9 cellular contexts compared by ENCODE assay signal in genomic region chr15:70584838-70585706, GRCh38.
DNase-seq lines count a peak whose midpoint lies in the region; ATAC-seq and TF ChIP-seq lines count a peak whose summit lies in the region.
"Had no signal": no experiment of that assay in that cellular context is flagged by ENCODE, and none has a peak within 500 bp of the region (broad histone marks: within the 10 kb centered on the region; RNA-seq: fewer than 3 reads in every experiment).

No MANE protein-coding gene starts in this region.

- no peak overlapping the region for H3K27ac Mint-ChIP-seq in chondrocyte (ENCODE audit: unreplicated experiment)
- H3K27ac Mint-ChIP-seq in naive B cell = no peak overlapping the region
- no peak overlapping the region for H3K27ac Mint-ChIP-seq in activated T-helper 2 cell treated with anti-CD3 and anti-CD28 coated beads, Interferon-gamma antibody, Interleukin-2, Interleukin-4, amounts not matched to agents 10 μg/mL and 5 μg/mL and 100 μg/mL, durations not matched to agents 14 hours and 24 hours and 36 hours
- H3K27ac Mint-ChIP-seq: memory B cell had no signal

- H3K4me3 Mint-ChIP-seq in chondrocyte (ENCODE audit: unreplicated experiment) (peak overlapping the region; percentile 42), naive B cell (peak overlapping the region in 1 of 8 donors; percentile 12)
- H3K4me3 Mint-ChIP-seq in activated T-helper 2 cell treated with anti-CD3 and anti-CD28 coated beads, Interferon-gamma antibody, Interleukin-2, Interleukin-4, amounts not matched to agents 10 μg/mL and 5 μg/mL and 100 μg/mL, durations not matched to agents 14 hours and 24 hours and 36 hours (ENCODE audit: low read depth) = no peak overlapping the region

- no peaks in the 10 kb centered on the region for H3K36me3 Mint-ChIP-seq in chondrocyte (ENCODE audit: low read depth)
- no peaks in the 10 kb centered on the region for H3K36me3 Mint-ChIP-seq in naive B cell
- no peaks in the 10 kb centered on the region for H3K36me3 Mint-ChIP-seq in activated T-helper 2 cell treated with anti-CD3 and anti-CD28 coated beads, Interferon-gamma antibody, Interleukin-2, Interleukin-4, amounts not matched to agents 10 μg/mL and 5 μg/mL and 100 μg/mL, durations not matched to agents 14 hours and 24 hours and 36 hours (ENCODE audit: low read depth)

- no peak for ATAC-seq in naive B cell (ENCODE audit: low read depth in 2 of 2)
- ATAC-seq in HG03108 (IDR thresholded peaks at IDR 0.05; ENCODE audit: unreplicated experiment) = no peak

- intact Hi-C loops in activated T-helper 2 cell treated with anti-CD3 and anti-CD28 coated beads, Interferon-gamma antibody, Interleukin-2, Interleukin-4, amounts not matched to agents 10 μg/mL and 5 μg/mL and 100 μg/mL, durations not matched to agents 14 hours and 24 hours and 36 hours (cut with micrococcal nuclease) = no loop called here

- H3K27me3 ChIP-seq in tibial nerve = peaks cover 0 to 23% of the 10 kb centered on the region in 2 donors

- peak; percentile 25 for DNase-seq in T follicular helper cell (ENCODE audit: low read depth)
- no peak for DNase-seq in chondrocyte (ENCODE audit: low spot score)
- peak; percentile 9 for DNase-seq in naive B cell
- no peak for DNase-seq in tibial nerve (ENCODE audit: low spot score in 2 of 2)
- DNase-seq in activated T-helper 2 cell treated with anti-CD3 and anti-CD28 coated beads, Interferon-gamma antibody, Interleukin-2, Interleukin-4, amounts not matched to agents 10 μg/mL and 5 μg/mL and 100 μg/mL, durations not matched to agents 14 hours and 24 hours and 36 hours (ENCODE audit: low spot score) = no peak
- no peak for DNase-seq in RPMI8226

- no peak for TF ChIP-seq POLR2A in tibial nerve (IDR thresholded peaks at IDR 0.05)

- no peaks in the 10 kb centered on the region for H3K36me3 ChIP-seq in tibial nerve

- H3K9me3 ChIP-seq in tibial nerve = no peaks in the 10 kb centered on the region

- H3K4me1 Mint-ChIP-seq in chondrocyte (ENCODE audit: low read depth) (peaks cover 17% of the 10 kb centered on the region), naive B cell (peaks cover 6 to 10% (median 9%) of the 10 kb centered on the region in 3 donors)
- peaks cover 16% of the 10 kb centered on the region for H3K4me1 Mint-ChIP-seq in activated T-helper 2 cell treated with anti-CD3 and anti-CD28 coated beads, Interferon-gamma antibody, Interleukin-2, Interleukin-4, amounts not matched to agents 10 μg/mL and 5 μg/mL and 100 μg/mL, durations not matched to agents 14 hours and 24 hours and 36 hours (ENCODE audit: low read depth)

- peaks cover 0 to 10% (median 2%) of the 10 kb centered on the region in 4 donors for H3K4me1 ChIP-seq in tibial nerve

- WGBS in tibial nerve, 2 donors = 15 to 33% methylated on average over 25 to 60 of the region's 64 CpGs

- H3K9me3 Mint-ChIP-seq in chondrocyte (ENCODE audit: low read depth) = no peaks in the 10 kb centered on the region
- peaks cover 0 to 7% (median 0%) of the 10 kb centered on the region in 7 donors for H3K9me3 Mint-ChIP-seq in naive B cell
- no peaks in the 10 kb centered on the region for H3K9me3 Mint-ChIP-seq in activated T-helper 2 cell treated with anti-CD3 and anti-CD28 coated beads, Interferon-gamma antibody, Interleukin-2, Interleukin-4, amounts not matched to agents 10 μg/mL and 5 μg/mL and 100 μg/mL, durations not matched to agents 14 hours and 24 hours and 36 hours
- H3K9me3 Mint-ChIP-seq: memory B cell had no signal

- peak overlapping the region in 1 of 4 donors; percentile 10 for H3K27ac ChIP-seq in tibial nerve

- no peak overlapping the region for H3K4me3 ChIP-seq in GM12875 (ENCODE audit: low read depth, low read length)
- H3K4me3 ChIP-seq in tibial nerve = peak overlapping the region in 2 of 4 donors; percentile 23 to 30

- TF ChIP-seq CTCF in GM12875 (IDR thresholded peaks at IDR 0.05; ENCODE audit: borderline replicate concordance, insufficient read depth, low read depth, low read length) (0 out of 2 replicates have a peak, but pooled peaks have one; percentile 20), chondrocyte (IDR thresholded peaks at IDR 0.05) (peak; percentile 81), tibial nerve (IDR thresholded peaks at IDR 0.05) (peak; percentile 18 to 64 (median 38))

- no peak for TF ChIP-seq EP300 in tibial nerve (IDR thresholded peaks at IDR 0.05)

- H3K27me3 Mint-ChIP-seq in chondrocyte (ENCODE audit: low read depth) = peaks cover 13% of the 10 kb centered on the region
- peaks cover 38 to 51% (median 41%) of the 10 kb centered on the region in 3 donors for H3K27me3 Mint-ChIP-seq in naive B cell
- H3K27me3 Mint-ChIP-seq in activated T-helper 2 cell treated with anti-CD3 and anti-CD28 coated beads, Interferon-gamma antibody, Interleukin-2, Interleukin-4, amounts not matched to agents 10 μg/mL and 5 μg/mL and 100 μg/mL, durations not matched to agents 14 hours and 24 hours and 36 hours (ENCODE audit: low read depth) = peaks cover 21% of the 10 kb centered on the region

Comparison
In these comparisons a context has a peak if more than half of its experiments do, and no peak if none do; other contexts are left out.
1. CTCF ChIP-seq: peak in every context shown above with its lines; median percentile 81 in chondrocyte; 38 in tibial nerve; 20 in GM12875.
2. DNase-seq: peak in T follicular helper cell (single experiment) and naive B cell (single experiment); none in chondrocyte (single experiment), tibial nerve (0 of 2), activated T-helper 2 cell treated with anti-CD3 and anti-CD28 coated beads, Interferon-gamma antibody, Interleukin-2, Interleukin-4, amounts not matched to agents 10 μg/mL and 5 μg/mL and 100 μg/mL, durations not matched to agents 14 hours and 24 hours and 36 hours (single experiment) and RPMI8226 (single experiment).